In the genomic region with DNA sequence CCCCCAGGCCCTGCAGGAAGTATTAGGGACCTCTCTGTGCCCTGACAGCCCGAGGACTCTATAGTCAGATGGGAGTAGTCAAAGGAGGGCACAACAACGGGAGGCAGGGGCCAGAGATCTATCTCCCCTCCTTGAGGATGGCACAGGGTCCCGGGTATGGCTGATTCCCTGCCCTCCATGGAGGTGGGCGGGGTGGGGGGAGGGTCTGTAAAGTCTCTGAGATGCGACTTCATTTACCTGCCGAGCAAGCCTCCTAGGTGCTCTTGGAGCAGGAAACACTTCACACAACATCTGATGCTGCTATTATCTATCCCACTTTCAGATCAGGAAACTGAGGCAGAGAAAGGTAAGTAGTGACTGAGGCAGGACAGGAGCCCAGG, we compare ENCODE assay signal across 9 cellular contexts. TPM values are rescaled to one million over a fixed set of nuclear protein-coding genes. Genes with fewer than 3 reads are reported as not detected.
DNase-seq lines count a peak whose midpoint lies in the region; ATAC-seq, FAIRE-seq and TF ChIP-seq lines count a peak whose summit lies in the region.
"Had no signal": no experiment of that assay in that cellular context is flagged by ENCODE, and none has a peak within 500 bp of the region (broad histone marks: within the 10 kb centered on the region; RNA-seq: fewer than 3 reads in every experiment).

No MANE protein-coding gene starts in this region.

- H3K79me2 ChIP-seq in GM23338 (replicated peaks; ENCODE audit: insufficient read depth) (peaks cover 17% of the 10 kb centered on the region), keratinocyte (ENCODE audit: control insufficient read depth, insufficient read depth, low read length) (peaks cover 31% of the 10 kb centered on the region)

- H3K9me2 ChIP-seq in GM23338 (ENCODE audit: insufficient read depth) = no peaks in the 10 kb centered on the region

- H3K4me1 ChIP-seq in GM23338 (ENCODE audit: insufficient read depth) (peaks cover 41% of the 10 kb centered on the region), keratinocyte (ENCODE audit: control insufficient read depth, extremely low read depth, insufficient read depth, low read length) (peaks cover 47% of the 10 kb centered on the region), skeletal muscle satellite cell (ENCODE audit: control insufficient read depth, insufficient read depth, low read length) (peaks cover 40% of the 10 kb centered on the region)

- no peak overlapping the region for H3K27ac Mint-ChIP-seq in GM23338

- no peaks in the 10 kb centered on the region for H3K36me3 ChIP-seq in GM23338 (ENCODE audit: insufficient read depth)
- H3K36me3 ChIP-seq in keratinocyte (ENCODE audit: control insufficient read depth in 2 of 2, extremely low read depth in 1 of 2, insufficient read depth in 2 of 2, low read length in 2 of 2) = peaks cover 0 to 21% of the 10 kb centered on the region in 2 experiments
- peaks cover 11% of the 10 kb centered on the region for H3K36me3 ChIP-seq in skeletal muscle satellite cell (ENCODE audit: insufficient read depth, low read length)

- H3F3A ChIP-seq in GM23338 (replicated peaks; ENCODE audit: low read depth) = peaks cover 12% of the 10 kb centered on the region

- H3K9ac ChIP-seq in keratinocyte (ENCODE audit: control insufficient read depth, extremely low read depth, insufficient read depth, low read length) (peak overlapping the region; percentile 96), skeletal muscle satellite cell (ENCODE audit: low read depth, low read length) (peak overlapping the region; percentile 92)

- peaks cover 50% of the 10 kb centered on the region for H3K27me3 Mint-ChIP-seq in GM23338 (ENCODE audit: insufficient read depth, low read depth, poor library complexity)

- DNase-seq in GM23338 (ENCODE audit: low spot score) (no peak), astrocyte of the cerebellum (ENCODE audit: low read depth) (no peak), keratinocyte (ENCODE audit: low read depth, low spot score) (no peak), globus pallidus (ENCODE audit: low spot score) (no peak), NCI-H1694 (lab: John Stamatoyannopoulos, UW) (no peak), SIG-M5 (lab: John Stamatoyannopoulos, UW) (no peak)

- peak overlapping the region; percentile 84 for H3K4me2 ChIP-seq in GM23338
- peak overlapping the region; percentile 69 for H3K4me2 ChIP-seq in keratinocyte (ENCODE audit: control insufficient read depth, extremely low read depth, insufficient read depth, low read depth, low read length)
- peak overlapping the region; percentile 98 for H3K4me2 ChIP-seq in skeletal muscle satellite cell (ENCODE audit: low read length)

- H3K4me1 Mint-ChIP-seq in GM23338 = peaks cover 51% of the 10 kb centered on the region

- H3K27ac ChIP-seq in GM23338 (ENCODE audit: low read depth) = no peak overlapping the region
- peak overlapping the region; percentile 66 for H3K27ac ChIP-seq in keratinocyte (ENCODE audit: control insufficient read depth, insufficient read depth, low read length)

- in situ Hi-C loops in astrocyte of the cerebellum (cut with HindIII; ENCODE audit: low sequenced_read_pairs) = no loop called here

- peaks cover 5% of the 10 kb centered on the region; the same call in 1 of the 3 replicates for H3K36me3 Mint-ChIP-seq in GM23338 (ENCODE audit: low read depth)
- H3K36me3 Mint-ChIP-seq: IgD-negative memory B cell had no signal

- no peaks in the 10 kb centered on the region for H3K9me3 ChIP-seq in keratinocyte (ENCODE audit: control insufficient read depth, low read depth, low read length)
- H3K9me3 ChIP-seq in skeletal muscle satellite cell (replicated peaks; ENCODE audit: low read length) = no peaks in the 10 kb centered on the region

- H3K27me3 ChIP-seq in GM23338 (ENCODE audit: insufficient read depth) = peaks cover 48% of the 10 kb centered on the region
- H3K27me3 ChIP-seq in keratinocyte (ENCODE audit: control insufficient read depth, extremely low read depth, insufficient read depth, low read length) = no peaks in the 10 kb centered on the region
- H3K27me3 ChIP-seq in skeletal muscle satellite cell (ENCODE audit: control insufficient read depth, insufficient read depth, low read length) = no peaks in the 10 kb centered on the region

- peak overlapping the region; percentile 81; the same call in 1 of the 2 replicates for H2AFZ ChIP-seq in GM23338
- peak overlapping the region; percentile 63 for H2AFZ ChIP-seq in keratinocyte (ENCODE audit: control insufficient read depth, low read length)

- H3K4me3 Mint-ChIP-seq in GM23338 = peak overlapping the region; percentile 63

- no peak for TF ChIP-seq CTCF in GM23338 (conservative IDR thresholded peaks at IDR 0.05; ENCODE audit: low read depth in 2 of 2)
- TF ChIP-seq CTCF in astrocyte of the cerebellum (IDR thresholded peaks at IDR 0.05; ENCODE audit: low read depth, low read length, missing control alignments) = no peak
- no peak for TF ChIP-seq CTCF in keratinocyte (optimal IDR thresholded peaks at IDR 0.05 in 1 of 3, IDR thresholded peaks at IDR 0.05 in 1 of 3, conservative IDR thresholded peaks at IDR 0.05 in 1 of 3; ENCODE audit: extremely low read depth in 1 of 3, insufficient read depth in 2 of 3, low read length in 3 of 3)

- no peak for FAIRE-seq in keratinocyte (lab: Jason Lieb, UNC)

- ATAC-seq in GM23338 (no peak), HG03342 (IDR thresholded peaks at IDR 0.05; ENCODE audit: unreplicated experiment) (no peak)

- H3K9me1 ChIP-seq in keratinocyte (ENCODE audit: control insufficient read depth, extremely low read depth, insufficient read depth, low read length) = peaks cover 11% of the 10 kb centered on the region

- no peaks in the 10 kb centered on the region for H4K20me1 ChIP-seq in GM23338 (replicated peaks; ENCODE audit: insufficient read depth)
- H4K20me1 ChIP-seq in keratinocyte (ENCODE audit: control insufficient read depth, extremely low read depth, insufficient read depth, low read length) = peaks cover 12% of the 10 kb centered on the region

- H3K9me3 Mint-ChIP-seq in GM23338 = no peaks in the 10 kb centered on the region; the same call in 1 of the 3 replicates
- H3K9me3 Mint-ChIP-seq: IgD-negative memory B cell had no signal

- dilution Hi-C loops in keratinocyte (cut with MboI; ENCODE audit: extremely low pct_ligation_motif_present, low sequenced_read_pairs) = no loop called here

- H3K4me3 ChIP-seq in GM23338 (peak overlapping the region; percentile 58), astrocyte of the cerebellum (ENCODE audit: low read depth, low read length) (peak overlapping the region; percentile 90), keratinocyte (ENCODE audit: control insufficient read depth in 2 of 3, extremely low read depth in 1 of 3, insufficient read depth in 2 of 3, low read depth in 1 of 3, low read length in 3 of 3) (peak overlapping the region; percentile 32 to 50 (median 47)), skeletal muscle satellite cell (ENCODE audit: low read length) (peak overlapping the region; percentile 78)

RNA-seq across cellular contexts. Expression of a gene that starts 0.8 kb away (rescaled TPM):
- 8.5 and 10.2 TPM in 2 replicates for total RNA-seq in GM23338 (2014; rRNA removed; shearing (Covaris generic))
- polyA plus RNA-seq in GM23338 (2016; fragmentation: Nextera tagmentation; extraction: Ambion mirVana) = 7.7 and 8.4 TPM in 2 replicates
- polyA plus RNA-seq in keratinocyte = 10.5 to 18.4 TPM (median 13.5 TPM) in 3 replicates
- polyA plus RNA-seq in keratinocyte (2011; ENCODE audit: low read depth) = 6.4 TPM
- 11.7 and 31.5 TPM in 2 replicates for polyA plus RNA-seq in keratinocyte (2011; cell fraction: cytosol; rRNA removed)
- polyA plus RNA-seq in keratinocyte (2011; cell fraction: nucleus; rRNA removed) = 16.0 and 26.2 TPM in 2 replicates
- polyA plus RNA-seq in keratinocyte (2012; ENCODE audit: low replicate concordance) = 41.6 and 60.2 TPM in 2 replicates
- 7.8 to 54.4 TPM (median 10.1 TPM) in 3 replicates for polyA minus RNA-seq in keratinocyte
- 45.7 TPM for polyA minus RNA-seq in keratinocyte (2011; cell fraction: cytosol; rRNA and poly(A)+ RNA removed)
- 16.0 and 17.5 TPM in 2 replicates for polyA minus RNA-seq in keratinocyte (2011; cell fraction: nucleus; rRNA and poly(A)+ RNA removed)
- 23.8 and 28.0 TPM in 2 replicates for total RNA-seq in skeletal muscle satellite cell (2012; rRNA removed)

RNA-seq across cellular contexts. Expression of a gene that starts 20.4 kb away (rescaled TPM):
- not detected in 2 replicates for total RNA-seq in GM23338 (2014; rRNA removed; shearing (Covaris generic))
- polyA plus RNA-seq in GM23338 (2016; fragmentation: Nextera tagmentation; extraction: Ambion mirVana) (not detected in 2 replicates), keratinocyte (not detected in 3 replicates)
- not detected for polyA plus RNA-seq in keratinocyte (2011; ENCODE audit: low read depth)
- not detected in 2 replicates for polyA plus RNA-seq in keratinocyte (2011; cell fraction: cytosol; rRNA removed)
- polyA plus RNA-seq in keratinocyte (2011; cell fraction: nucleus; rRNA removed) = not detected in 2 replicates
- not detected in 2 replicates for polyA plus RNA-seq in keratinocyte (2012; ENCODE audit: low replicate concordance)
- not detected in 3 replicates for polyA minus RNA-seq in keratinocyte
- polyA minus RNA-seq in keratinocyte (2011; cell fraction: cytosol; rRNA and poly(A)+ RNA removed) = not detected
- not detected in 2 replicates for polyA minus RNA-seq in keratinocyte (2011; cell fraction: nucleus; rRNA and poly(A)+ RNA removed)
- total RNA-seq in skeletal muscle satellite cell (2012; rRNA removed) = not detected in 2 replicates

RNA-seq across cellular contexts. Expression of a gene that starts 40.3 kb away (rescaled TPM):
- 17.0 and 17.2 TPM in 2 replicates for total RNA-seq in GM23338 (2014; rRNA removed; shearing (Covaris generic))
- polyA plus RNA-seq in GM23338 (2016; fragmentation: Nextera tagmentation; extraction: Ambion mirVana) = 5.4 and 5.8 TPM in 2 replicates
- 32.2 to 50.8 TPM (median 40.1 TPM) in 3 replicates for polyA plus RNA-seq in keratinocyte
- 13.2 TPM for polyA plus RNA-seq in keratinocyte (2011; ENCODE audit: low read depth)
- polyA plus RNA-seq in keratinocyte (2011; cell fraction: cytosol; rRNA removed) = 26.8 and 49.6 TPM in 2 replicates
- 58.9 and 89.7 TPM in 2 replicates for polyA plus RNA-seq in keratinocyte (2011; cell fraction: nucleus; rRNA removed)
- 22.8 and 71.2 TPM in 2 replicates for polyA plus RNA-seq in keratinocyte (2012; ENCODE audit: low replicate concordance)
- 59.5 to 125 TPM (median 69.7 TPM) in 3 replicates for polyA minus RNA-seq in keratinocyte
- polyA minus RNA-seq in keratinocyte (2011; cell fraction: cytosol; rRNA and poly(A)+ RNA removed) = 127 TPM
- polyA minus RNA-seq in keratinocyte (2011; cell fraction: nucleus; rRNA and poly(A)+ RNA removed) = 55.1 and 62.4 TPM in 2 replicates
- 24.8 and 28.6 TPM in 2 replicates for total RNA-seq in skeletal muscle satellite cell (2012; rRNA removed)
- polyA plus RNA-seq: IgD-negative memory B cell had no signal

RNA-seq across cellular contexts. Expression of a gene that starts 49.1 kb away (rescaled TPM):
- 53.7 and 57.1 TPM in 2 replicates for total RNA-seq in GM23338 (2014; rRNA removed; shearing (Covaris generic))
- 33.1 and 36.9 TPM in 2 replicates for polyA plus RNA-seq in GM23338 (2016; fragmentation: Nextera tagmentation; extraction: Ambion mirVana)
- 29.2 to 36.4 TPM (median 32.5 TPM) in 3 replicates for polyA plus RNA-seq in keratinocyte
- polyA plus RNA-seq in keratinocyte (2011; ENCODE audit: low read depth) = 25.0 TPM
- polyA plus RNA-seq in keratinocyte (2011; cell fraction: cytosol; rRNA removed) = 22.9 and 26.0 TPM in 2 replicates
- polyA plus RNA-seq in keratinocyte (2011; cell fraction: nucleus; rRNA removed) = 104 and 125 TPM in 2 replicates
- polyA plus RNA-seq in keratinocyte (2012; ENCODE audit: low replicate concordance) = 28.2 and 30.6 TPM in 2 replicates
- 25.9 to 31.7 TPM (median 27.1 TPM) in 3 replicates for polyA minus RNA-seq in keratinocyte
- polyA minus RNA-seq in keratinocyte (2011; cell fraction: cytosol; rRNA and poly(A)+ RNA removed) = 25.9 TPM
- 30.6 and 40.9 TPM in 2 replicates for polyA minus RNA-seq in keratinocyte (2011; cell fraction: nucleus; rRNA and poly(A)+ RNA removed)
- total RNA-seq in skeletal muscle satellite cell (2012; rRNA removed) = 29.7 and 46.4 TPM in 2 replicates
